Comparison of ENCODE assay signal across 9 cellular contexts in the genomic region with DNA sequence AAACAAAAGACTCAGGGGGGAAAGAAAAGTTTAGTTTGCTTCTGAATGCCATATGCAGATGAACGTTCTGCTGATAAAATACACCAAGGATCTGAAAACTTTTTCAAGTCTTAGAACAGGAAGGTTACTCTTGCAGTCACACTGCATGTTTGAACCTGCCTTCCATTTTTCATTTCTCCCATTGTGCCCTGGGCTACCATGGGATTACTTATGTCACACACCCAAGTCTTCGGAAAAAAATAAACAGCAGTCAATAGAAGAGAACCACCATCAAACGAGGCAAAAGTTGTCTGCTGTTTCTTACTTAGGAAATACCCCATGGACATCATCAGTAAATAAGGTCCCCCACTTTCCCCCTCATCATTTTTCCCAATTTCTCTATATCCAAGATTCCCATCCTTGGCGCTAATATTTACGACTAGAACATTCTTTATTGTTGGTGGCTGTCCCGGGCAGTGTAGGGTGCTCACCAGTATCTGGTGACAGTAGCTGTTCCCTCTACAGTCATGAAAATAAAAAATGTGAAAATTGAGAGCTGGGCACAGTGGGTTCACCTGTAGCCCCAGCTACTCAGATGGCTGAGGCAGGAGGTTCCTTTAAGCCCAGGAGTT.
DNase-seq lines count a peak whose midpoint lies in the region; ATAC-seq and TF ChIP-seq lines count a peak whose summit lies in the region.
"Had no signal": no experiment of that assay in that cellular context is flagged by ENCODE, and none has a peak within 500 bp of the region (broad histone marks: within the 10 kb centered on the region; RNA-seq: fewer than 3 reads in every experiment).

No MANE protein-coding gene starts in this region.

- H2AFZ ChIP-seq in MM.1S (ENCODE audit: low read length): peak overlapping the region; percentile 81

- H3K79me2 ChIP-seq in MM.1S (ENCODE audit: low read length): peaks cover 5% of the 10 kb centered on the region; the same call in 1 of the 2 replicates

- peak overlapping the region; percentile 94 for H3K27ac Mint-ChIP-seq in CD8-positive, alpha-beta T cell
- peak overlapping the region; percentile 65 for H3K27ac Mint-ChIP-seq in central memory CD8-positive, alpha-beta T cell (ENCODE audit: low read depth)
- peak overlapping the region; percentile 27 for H3K27ac Mint-ChIP-seq in neural crest cell (ENCODE audit: unreplicated experiment)

- H3K4me1 Mint-ChIP-seq in CD8-positive, alpha-beta T cell (ENCODE audit: low read depth): peaks cover 75% of the 10 kb centered on the region
- H3K4me1 Mint-ChIP-seq in central memory CD8-positive, alpha-beta T cell: peaks cover 49% of the 10 kb centered on the region
- H3K4me1 Mint-ChIP-seq in neural crest cell: peaks cover 73% of the 10 kb centered on the region

- CTCF ChIA-PET in CD8-positive, alpha-beta T cell (lab: Charles Lee): interaction anchor here (0.6 to 2.3 kb wide), 3 partner anchors 47 to 222 kb away, joined by 3 to 14 read pairs (median 4); no protein-coding TSS in a partner anchor

- no peaks in the 10 kb centered on the region for H3K9me3 Mint-ChIP-seq in CD8-positive, alpha-beta T cell
- H3K9me3 Mint-ChIP-seq in central memory CD8-positive, alpha-beta T cell: no peaks in the 10 kb centered on the region
- no peaks in the 10 kb centered on the region for H3K9me3 Mint-ChIP-seq in neural crest cell

- no peaks in the 10 kb centered on the region for H4K20me1 ChIP-seq in MM.1S (ENCODE audit: insufficient read depth, low read length)

- no peaks in the 10 kb centered on the region for H3K36me3 Mint-ChIP-seq in CD8-positive, alpha-beta T cell
- peaks cover 12% of the 10 kb centered on the region for H3K36me3 Mint-ChIP-seq in central memory CD8-positive, alpha-beta T cell (ENCODE audit: insufficient read depth)
- H3K36me3 Mint-ChIP-seq in neural crest cell (ENCODE audit: low read depth): no peaks in the 10 kb centered on the region

- ATAC-seq in CD8-positive, alpha-beta T cell: no peak
- no peak for ATAC-seq in central memory CD8-positive, alpha-beta T cell (replicated peaks; ENCODE audit: extremely low read depth, poor library complexity, severe bottlenecking)
- no peak for ATAC-seq in HG03354 (IDR thresholded peaks at IDR 0.05; ENCODE audit: poor library complexity, severe bottlenecking, unreplicated experiment)
- no peak for ATAC-seq in psoas muscle

- 82 to 87% (median 85%) methylated on average over 6 of the region's 6 CpGs for WGBS in psoas muscle, 3 donors

- no peak for TF ChIP-seq CTCF in CD8-positive, alpha-beta T cell (IDR thresholded peaks at IDR 0.05)
- no peak for TF ChIP-seq CTCF in MM.1S (IDR thresholded peaks at IDR 0.05; ENCODE audit: low read length)
- TF ChIP-seq CTCF in neural crest cell (conservative IDR thresholded peaks at IDR 0.05): no peak
- TF ChIP-seq CTCF in psoas muscle (IDR thresholded peaks at IDR 0.05): no peak

- peaks cover 52% of the 10 kb centered on the region for H3F3A ChIP-seq in MM.1S (ENCODE audit: insufficient read depth, low read length)

- intact Hi-C loops in CD8-positive, alpha-beta T cell (cut with DNase I, micrococcal nuclease): loop anchor here (2.0 to 10.0 kb wide), 3 partner anchors 21 to 53 kb away; no protein-coding TSS in a partner anchor
- intact Hi-C loops in psoas muscle (cut with DNase I): loop anchor here in 1 of 2 donors (2.0 kb wide), 1 partner anchor 69 kb away; no protein-coding TSS in a partner anchor

- no peaks in the 10 kb centered on the region for H3K9me3 ChIP-seq in CD8-positive, alpha-beta T cell (ENCODE audit: low read length)
- no peaks in the 10 kb centered on the region for H3K9me3 ChIP-seq in MM.1S (replicated peaks; ENCODE audit: insufficient read depth, low read length)
- H3K9me3 ChIP-seq in psoas muscle: no peaks in the 10 kb centered on the region

- no peaks in the 10 kb centered on the region for H3K9me2 ChIP-seq in MM.1S (replicated peaks; ENCODE audit: insufficient read depth, low read length)

- H3K36me3 ChIP-seq in CD8-positive, alpha-beta T cell (ENCODE audit: insufficient read depth, low read length): no peaks in the 10 kb centered on the region
- H3K36me3 ChIP-seq in MM.1S (replicated peaks; ENCODE audit: insufficient read depth, low read length): no peaks in the 10 kb centered on the region
- H3K36me3 ChIP-seq in psoas muscle (ENCODE audit: insufficient read depth in 1 of 2, low read depth in 1 of 2): no peaks in the 10 kb centered on the region

- H3K9ac ChIP-seq in MM.1S (ENCODE audit: low read length): peak overlapping the region; percentile 47; the same call in 1 of the 2 replicates

- H3K4me3 ChIP-seq in CD8-positive, alpha-beta T cell (ENCODE audit: low read depth, low read length): no peak overlapping the region
- peak overlapping the region; percentile 50 for H3K4me3 ChIP-seq in MM.1S (ENCODE audit: low read length)
- no peak overlapping the region for H3K4me3 ChIP-seq in psoas muscle

- H3K4me3 Mint-ChIP-seq in CD8-positive, alpha-beta T cell: peak overlapping the region; percentile 60
- H3K4me3 Mint-ChIP-seq in central memory CD8-positive, alpha-beta T cell: peak overlapping the region; percentile 60
- peak overlapping the region; percentile 60 for H3K4me3 Mint-ChIP-seq in neural crest cell

- H3K4me2 ChIP-seq in MM.1S (ENCODE audit: low read depth, low read length): peak overlapping the region; percentile 97

- DNase-seq in CD8-positive, alpha-beta T cell: no peak
- DNase-seq in MM.1S: no peak
- no peak for DNase-seq in central memory CD8-positive, alpha-beta T cell (ENCODE audit: low spot score in 2 of 2)
- no peak for DNase-seq in neural crest cell (ENCODE audit: low read depth, low spot score)
- no peak for DNase-seq in NCI-H226
- no peak for DNase-seq in psoas muscle
- DNase-seq in NCI-H2196 treated with DMSO at 0.1 percent for 48 hours (lab: John Stamatoyannopoulos, UW; ENCODE audit: unreplicated experiment): no peak
- DNase-seq: NCI-H774 had no signal

- H3K27me3 ChIP-seq in CD8-positive, alpha-beta T cell (ENCODE audit: insufficient read depth, low read length): no peaks in the 10 kb centered on the region
- H3K27me3 ChIP-seq in MM.1S (replicated peaks; ENCODE audit: insufficient read depth, low read length): no peaks in the 10 kb centered on the region
- no peaks in the 10 kb centered on the region for H3K27me3 ChIP-seq in psoas muscle (ENCODE audit: insufficient read depth in 3 of 3, low read length in 2 of 3)

- no peaks in the 10 kb centered on the region for H3K27me3 Mint-ChIP-seq in CD8-positive, alpha-beta T cell (ENCODE audit: low read depth)
- no peaks in the 10 kb centered on the region for H3K27me3 Mint-ChIP-seq in central memory CD8-positive, alpha-beta T cell
- no peaks in the 10 kb centered on the region for H3K27me3 Mint-ChIP-seq in neural crest cell (ENCODE audit: low read depth)

- H3K27ac ChIP-seq in CD8-positive, alpha-beta T cell (ENCODE audit: low read depth, low read length): peak overlapping the region; percentile 17
- peak overlapping the region; percentile 80 for H3K27ac ChIP-seq in MM.1S (ENCODE audit: low read length)
- no peak overlapping the region for H3K27ac ChIP-seq in psoas muscle

- POLR2A ChIA-PET in CD8-positive, alpha-beta T cell (lab: Charles Lee): interaction anchor here (0.6 to 4.1 kb wide), 4 partner anchors 11 to 312 kb away, joined by 3 to 16 read pairs (median 4); no protein-coding TSS in a partner anchor

- peaks cover 74% of the 10 kb centered on the region for H3K4me1 ChIP-seq in CD8-positive, alpha-beta T cell (ENCODE audit: insufficient read depth, low read length)
- peaks cover 54% of the 10 kb centered on the region for H3K4me1 ChIP-seq in MM.1S (ENCODE audit: low read length)
- H3K4me1 ChIP-seq in psoas muscle: peaks cover 8% of the 10 kb centered on the region

Comparison
In these comparisons a context has a peak if more than half of its experiments do, and no peak if none do; other contexts are left out.
1. H3K27ac Mint-ChIP-seq: peak in every context shown above with its lines; median percentile 94 in CD8-positive, alpha-beta T cell; 65 in central memory CD8-positive, alpha-beta T cell; 27 in neural crest cell.